ENCODE assay signal across 8 cellular contexts in genomic region chr5:19776886-19777285, GRCh38.
DNase-seq lines count a peak whose midpoint lies in the region; ATAC-seq, FAIRE-seq and TF ChIP-seq lines count a peak whose summit lies in the region.
"Not testable (repeated sequence)": the region's sequence is repeated elsewhere in the genome, so short reads cannot be mapped to it uniquely, and the experiment has no call there.

No MANE protein-coding gene starts in this region.

- not testable (repeated sequence) for ATAC-seq in GM23338
- ATAC-seq in foreskin keratinocyte: peak; percentile 18

- not testable (repeated sequence) for DNase-seq in GM23338 (ENCODE audit: low spot score); H9; H1 (ENCODE audit: low read depth in 1 of 2, low spot score in 2 of 2); mesothelial cell of epicardium (ENCODE audit: low spot score in 2 of 2, unreplicated experiment in 2 of 2)
- DNase-seq in mammary epithelial cell (peak; percentile 25), foreskin keratinocyte (peak; percentile 23 to 52)

- not testable (repeated sequence) for H3T11ph ChIP-seq in H9 (ENCODE audit: low read length)

- not testable (repeated sequence) for H3K4me1 ChIP-seq in GM23338 (ENCODE audit: insufficient read depth); H9 (ENCODE audit: insufficient read depth, low read length); mammary epithelial cell (ENCODE audit: insufficient read depth, low read length); H1 (replicated peaks in 1 of 4; ENCODE audit: control insufficient read depth in 3 of 4, insufficient read depth in 4 of 4, low read length in 3 of 4); foreskin keratinocyte; iPS-20b (ENCODE audit: insufficient read depth, low read length)

- H2BK15ac ChIP-seq in H9 (ENCODE audit: low read depth, low read length); H1 (ENCODE audit: low read length): not testable (repeated sequence)

- not testable (repeated sequence) for H3K9me3 Mint-ChIP-seq in GM23338, H9, mesothelial cell of epicardium

- H3K36me3 ChIP-seq in GM23338 (ENCODE audit: insufficient read depth); SU-DHL-6 (ENCODE audit: low read length); mammary epithelial cell (ENCODE audit: insufficient read depth, low read length); H1 (ENCODE audit: control insufficient read depth in 2 of 4, insufficient read depth in 4 of 4, low read length in 3 of 4); iPS-20b (ENCODE audit: insufficient read depth, low read depth, low read length): not testable (repeated sequence)

- not testable (repeated sequence) for H3K79me2 ChIP-seq in GM23338 (replicated peaks; ENCODE audit: insufficient read depth); H9 (ENCODE audit: insufficient read depth, low read length); SU-DHL-6 (ENCODE audit: insufficient read depth, low read length); mammary epithelial cell (ENCODE audit: insufficient read depth, low read length); H1 (ENCODE audit: control insufficient read depth in 1 of 2, insufficient read depth in 2 of 2, low read length in 2 of 2)

- not testable (repeated sequence) for TF ChIP-seq EP300 in H1 (IDR thresholded peaks at IDR 0.05; ENCODE audit: borderline replicate concordance in 1 of 2, low read depth in 2 of 2, low read length in 2 of 2)

- not testable (repeated sequence) for H3K4ac ChIP-seq in H9 (ENCODE audit: low read depth, low read length); H1 (replicated peaks; ENCODE audit: insufficient read length, low read depth, low read length)

- not testable (repeated sequence) for H3K27me3 ChIP-seq in GM23338 (ENCODE audit: insufficient read depth); H9 (ENCODE audit: insufficient read depth, low read length); SU-DHL-6 (ENCODE audit: low read length); mammary epithelial cell (ENCODE audit: insufficient read depth, low read length); H1 (replicated peaks in 1 of 4; ENCODE audit: control insufficient read depth in 3 of 4, extremely low read depth in 1 of 4, insufficient read depth in 3 of 4, low read length in 3 of 4); foreskin keratinocyte; iPS-20b (ENCODE audit: insufficient read depth, low read length)

- not testable (repeated sequence) for H2BK120ac ChIP-seq in H9 (ENCODE audit: low read depth, low read length, poor library complexity, severe bottlenecking); H1 (replicated peaks; ENCODE audit: low read depth, low read length)

- H3K27ac ChIP-seq in GM23338 (ENCODE audit: low read depth): peak overlapping the region; percentile 60
- H3K27ac ChIP-seq in H9 (ENCODE audit: insufficient read length, low read depth, low read length): peak overlapping the region; percentile 55
- not testable (repeated sequence) for H3K27ac ChIP-seq in SU-DHL-6 (ENCODE audit: low read depth, low read length); mammary epithelial cell (ENCODE audit: insufficient read depth, low read depth, low read length); H1 (ENCODE audit: low read depth, low read length); foreskin keratinocyte; iPS-20b (ENCODE audit: low read length)

- not testable (repeated sequence) for H2BK12ac ChIP-seq in H9 (ENCODE audit: insufficient read length, low read depth, low read length)
- peak overlapping the region; percentile 61; the same call in 1 of the 2 replicates for H2BK12ac ChIP-seq in H1 (ENCODE audit: low read depth, low read length)

- not testable (repeated sequence) for FAIRE-seq in H1 (lab: Jason Lieb, UNC)

- not testable (repeated sequence) for TF ChIP-seq CTCF in GM23338 (conservative IDR thresholded peaks at IDR 0.05; ENCODE audit: low read depth in 2 of 2); H9 (conservative IDR thresholded peaks at IDR 0.05); SU-DHL-6 (IDR thresholded peaks at IDR 0.05; ENCODE audit: insufficient read depth, low read length, poor library complexity, severe bottlenecking); mammary epithelial cell (conservative IDR thresholded peaks at IDR 0.05 in 1 of 2, IDR thresholded peaks at IDR 0.05 in 1 of 2; ENCODE audit: extremely low read depth in 1 of 2, insufficient read depth in 1 of 2, low read depth in 1 of 2, low read length in 2 of 2); H1 (IDR thresholded peaks at IDR 0.05; ENCODE audit: control extremely low read depth in 1 of 3, insufficient read depth in 1 of 3, low read depth in 1 of 3, low read length in 3 of 3); foreskin keratinocyte (conservative IDR thresholded peaks at IDR 0.05); mesothelial cell of epicardium (IDR thresholded peaks at IDR 0.05; ENCODE audit: unreplicated experiment)

- in situ Hi-C loops in mammary epithelial cell (cut with MboI; ENCODE audit: low sequenced_read_pairs in 2 of 2): not testable (repeated sequence)

- H3K79me1 ChIP-seq in H9 (ENCODE audit: insufficient read depth, low read depth, low read length, poor library complexity, severe bottlenecking); H1 (ENCODE audit: low read depth, low read length): not testable (repeated sequence)

- H3K18ac ChIP-seq in H9 (ENCODE audit: insufficient read length, low read depth, low read length); H1 (ENCODE audit: extremely low read depth, low read length): not testable (repeated sequence)

- not testable (repeated sequence) for H4K8ac ChIP-seq in H9 (replicated peaks; ENCODE audit: insufficient read length, low read depth, low read length); H1 (ENCODE audit: extremely low read depth, insufficient read depth, low read length)

- not testable (repeated sequence) for BruUV-seq in mammary epithelial cell (replicated peaks; lab: Mats Ljungman, UMichigan)

- not testable (repeated sequence) for H3K9me3 ChIP-seq in H9 (ENCODE audit: control insufficient read depth, low read depth, low read length); SU-DHL-6 (ENCODE audit: insufficient read depth, low read length); mammary epithelial cell (replicated peaks; ENCODE audit: insufficient read depth, low read length); H1 (ENCODE audit: insufficient read depth in 2 of 2, low read depth in 1 of 2, low read length in 1 of 2); iPS-20b (ENCODE audit: insufficient read depth, low read depth, low read length)

- not testable (repeated sequence) for H3K9ac ChIP-seq in H9 (ENCODE audit: extremely low read depth, insufficient read length, low read length); SU-DHL-6 (ENCODE audit: low read length); mammary epithelial cell (ENCODE audit: insufficient read depth, low read length); H1 (replicated peaks in 1 of 4; ENCODE audit: extremely low read depth in 1 of 4, low read depth in 3 of 4, low read length in 3 of 4)
- H3K9ac ChIP-seq in iPS-20b (ENCODE audit: low read depth, low read length): peak overlapping the region; percentile 38; the same call in 1 of the 2 replicates

- not testable (repeated sequence) for H3F3A ChIP-seq in GM23338 (replicated peaks; ENCODE audit: low read depth); SU-DHL-6 (ENCODE audit: insufficient read depth)

- WGBS in H9 (ENCODE audit: extremely low coverage, insufficient read length, low lambda C conversion rate): no CpG with 5 or more reads among the region's 5 CpGs
- WGBS in mammary epithelial cell (ENCODE audit: low coverage, missing lambda C conversion rate): 4% methylated on average over 5 of the region's 5 CpGs
- 92% methylated on average over 5 of the region's 5 CpGs; no CpG with 5 or more reads in 1 of the 2 experiments for WGBS in H1 (ENCODE audit: extremely low coverage in 1 of 2, insufficient coverage in 1 of 2, insufficient read length in 1 of 2, insufficient replicate concordance in 2 of 2, low coverage in 1 of 2, low lambda C conversion rate in 2 of 2, missing lambda C conversion rate in 1 of 2), 2 experiments

- H3K56ac ChIP-seq in H9 (ENCODE audit: insufficient read length, low read depth, low read length); H1 (replicated peaks; ENCODE audit: insufficient read length, low read depth, low read length): not testable (repeated sequence)

- dilution Hi-C loops in mammary epithelial cell (cut with HindIII; ENCODE audit: low sequenced_read_pairs): not testable (repeated sequence)

- 0 out of 2 replicates have a peak overlapping the region, but pooled peaks have one; percentile 10 for H3K4me2 ChIP-seq in GM23338
- H3K4me2 ChIP-seq in H9 (ENCODE audit: insufficient read depth, insufficient read length, low read length); SU-DHL-6 (ENCODE audit: low read depth, low read length, poor library complexity, severe bottlenecking): not testable (repeated sequence)
- peak overlapping the region; percentile 51 for H3K4me2 ChIP-seq in mammary epithelial cell (ENCODE audit: insufficient read depth, low read depth, low read length)
- 0 out of 4 replicates have a peak overlapping the region, but pooled peaks of 1 of the 2 experiments have one; percentile 40 for H3K4me2 ChIP-seq in H1 (ENCODE audit: insufficient read depth in 1 of 2, low read depth in 2 of 2, low read length in 2 of 2)

- intact Hi-C loops in mammary epithelial cell (cut with micrococcal nuclease): not testable (repeated sequence)

- H3K36me3 Mint-ChIP-seq in GM23338 (ENCODE audit: low read depth); H9 (ENCODE audit: insufficient read depth in 1 of 3, low read depth in 3 of 3); mesothelial cell of epicardium: not testable (repeated sequence)

- TF ChIP-seq POLR2A in H1 (IDR thresholded peaks at IDR 0.05; ENCODE audit: control extremely low read depth in 1 of 2, low read depth in 2 of 2, low read length in 2 of 2): not testable (repeated sequence)

- not testable (repeated sequence) for H3K23ac ChIP-seq in H9 (ENCODE audit: insufficient read length, low read depth, low read length); H1 (ENCODE audit: insufficient read length)

- H2BK20ac ChIP-seq in H9 (ENCODE audit: low read depth, low read length, poor library complexity, severe bottlenecking); H1 (ENCODE audit: low read length): not testable (repeated sequence)

- H2BK5ac ChIP-seq in H9 (ENCODE audit: insufficient read length, low read length): not testable (repeated sequence)
- H2BK5ac ChIP-seq in H1 (ENCODE audit: low read depth, low read length): peak overlapping the region; percentile 31; the same call in 1 of the 2 replicates

- not testable (repeated sequence) for H4K5ac ChIP-seq in H9 (ENCODE audit: insufficient read length, low read depth, low read length); H1 (ENCODE audit: insufficient read length, low read depth, low read length)

- H3K4me3 Mint-ChIP-seq in GM23338, H9, mesothelial cell of epicardium: not testable (repeated sequence)

- not testable (repeated sequence) for H3K27me3 Mint-ChIP-seq in GM23338 (ENCODE audit: insufficient read depth, low read depth, poor library complexity); H9 (ENCODE audit: low read depth); mesothelial cell of epicardium (ENCODE audit: low read depth)

- not testable (repeated sequence) for TF ChIP-seq RAD21 in H1 (IDR thresholded peaks at IDR 0.05 in 1 of 2, conservative IDR thresholded peaks at IDR 0.05 in 1 of 2; ENCODE audit: low read depth in 2 of 2, low read length in 2 of 2)

- not testable (repeated sequence) for H3K4me3 ChIP-seq in GM23338; SU-DHL-6 (ENCODE audit: insufficient read depth, low read length, poor library complexity, severe bottlenecking); mammary epithelial cell (replicated peaks in 1 of 3; ENCODE audit: insufficient read depth in 1 of 3, low read depth in 2 of 3, low read length in 3 of 3); H1 (ENCODE audit: extremely low read depth in 1 of 4, insufficient read depth in 2 of 4, low read depth in 3 of 4, low read length in 4 of 4); iPS-20b (ENCODE audit: low read length)

- H3K4me1 Mint-ChIP-seq in GM23338 (peaks cover 22% of the 10 kb centered on the region), H9 (peaks cover 19 to 24% of the 10 kb centered on the region in 2 experiments), mesothelial cell of epicardium (peaks cover 32% of the 10 kb centered on the region)

- H4K91ac ChIP-seq in H9 (ENCODE audit: insufficient read length, low read depth, low read length); H1 (replicated peaks; ENCODE audit: insufficient read length, low read length): not testable (repeated sequence)

- POLR2A ChIA-PET in H1 (lab: Charles Lee; ENCODE audit: partially characterized antibody): not testable (repeated sequence)

- CTCF ChIA-PET in mammary epithelial cell (lab: Charles Lee; ENCODE audit: low non-redundant PET): not testable (repeated sequence)
- CTCF ChIA-PET in H1 (lab: Charles Lee; ENCODE audit: partially characterized antibody): interaction anchor here (0.9 kb wide), 1 partner anchor 10 kb away, joined by 3 read pairs; no protein-coding TSS in a partner anchor

- not testable (repeated sequence) for H3K9me2 ChIP-seq in GM23338 (ENCODE audit: insufficient read depth); SU-DHL-6 (replicated peaks; ENCODE audit: insufficient read depth, low read length)

- not testable (repeated sequence) for H2AK5ac ChIP-seq in H9 (ENCODE audit: insufficient read length, low read length); H1 (ENCODE audit: low read depth, low read length)

- H3K27ac Mint-ChIP-seq in GM23338: not testable (repeated sequence)
- H3K27ac Mint-ChIP-seq in H9: peak overlapping the region in 2 of 3 experiments; percentile 18 to 27; a peak in 2 of 7 replicates
- peak overlapping the region; percentile 91 for H3K27ac Mint-ChIP-seq in mesothelial cell of epicardium

- not testable (repeated sequence) for H3K14ac ChIP-seq in H9 (ENCODE audit: insufficient read depth, low read length); H1 (ENCODE audit: insufficient read length)

- not testable (repeated sequence) for H3K23me2 ChIP-seq in H9 (ENCODE audit: insufficient read length, low read depth, low read length, poor library complexity, severe bottlenecking); H1 (ENCODE audit: low read depth, low read length)

- not testable (repeated sequence) for H4K20me1 ChIP-seq in GM23338 (replicated peaks; ENCODE audit: insufficient read depth); H9 (ENCODE audit: control insufficient read depth, insufficient read depth, insufficient read length); SU-DHL-6 (ENCODE audit: low read depth, low read length); mammary epithelial cell (ENCODE audit: insufficient read depth, low read length); H1 (replicated peaks in 1 of 2; ENCODE audit: control insufficient read depth in 1 of 2, insufficient read depth in 2 of 2, low read length in 2 of 2)

- H2AFZ ChIP-seq in GM23338; H9 (ENCODE audit: low read length); H1 (ENCODE audit: low read length): not testable (repeated sequence)
- H2AFZ ChIP-seq in SU-DHL-6 (ENCODE audit: low read depth, low read length, severe bottlenecking) (peak overlapping the region; percentile 48), mammary epithelial cell (ENCODE audit: low read depth, low read length) (peak overlapping the region; percentile 87)
